18 cellular contexts compared by ENCODE assay signal in the genomic region with DNA sequence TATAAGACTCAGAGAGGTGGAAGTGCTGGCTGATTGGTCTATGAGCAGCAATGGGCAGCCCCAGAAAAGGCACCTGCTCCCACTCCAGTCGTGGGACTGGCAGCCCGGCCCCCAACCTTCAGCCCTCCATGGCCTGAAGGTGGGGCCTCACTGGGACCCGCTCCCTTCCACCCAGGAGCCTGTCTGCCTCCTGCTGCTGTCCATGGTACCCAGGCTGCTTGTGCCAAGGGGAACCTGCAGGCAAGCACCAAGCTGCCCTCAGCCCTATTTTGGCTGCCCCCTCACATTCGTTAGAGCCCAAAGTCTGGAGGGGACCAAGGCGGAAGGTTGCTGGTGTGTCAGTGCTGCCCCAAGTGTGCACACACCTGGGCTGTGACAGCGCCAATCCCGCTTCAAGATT.
DNase-seq lines count a peak whose midpoint lies in the region; FAIRE-seq and TF ChIP-seq lines count a peak whose summit lies in the region.
"Had no signal": no experiment of that assay in that cellular context is flagged by ENCODE, and none has a peak within 500 bp of the region (broad histone marks: within the 10 kb centered on the region; RNA-seq: fewer than 3 reads in every experiment).

No MANE protein-coding gene starts in this region.

- H3K18ac ChIP-seq in H1 (ENCODE audit: extremely low read depth, low read length), result no peak overlapping the region

- no peak overlapping the region for H4K8ac ChIP-seq in H1 (ENCODE audit: extremely low read depth, insufficient read depth, low read length)

- CTCF ChIA-PET in H1 (lab: Charles Lee; ENCODE audit: partially characterized antibody), result interaction anchor here (1.0 to 1.3 kb wide), 2 partner anchors 9 to 13 kb away, joined by 3 to 5 read pairs; no protein-coding TSS in a partner anchor

- TF ChIP-seq POLR2A in H1 (IDR thresholded peaks at IDR 0.05; ENCODE audit: control extremely low read depth in 1 of 2, low read depth in 2 of 2, low read length in 2 of 2), result no peak

- no peak overlapping the region for H3K9ac ChIP-seq in H1 (replicated peaks in 1 of 4; ENCODE audit: extremely low read depth in 1 of 4, low read depth in 3 of 4, low read length in 3 of 4)

- no peak overlapping the region for H2AK5ac ChIP-seq in H1 (ENCODE audit: low read depth, low read length)

- H3K4ac ChIP-seq in H1 (replicated peaks; ENCODE audit: insufficient read length, low read depth, low read length), result no peak overlapping the region

- no peak overlapping the region for H2BK20ac ChIP-seq in H1 (ENCODE audit: low read length)

- H4K5ac ChIP-seq in H1 (ENCODE audit: insufficient read length, low read depth, low read length), result no peak overlapping the region

- H3K27ac ChIP-seq in H1 (ENCODE audit: low read depth, low read length), result no peak overlapping the region
- no peak overlapping the region for H3K27ac ChIP-seq in dorsolateral prefrontal cortex
- H3K27ac ChIP-seq: WERI-Rb-1 had no signal

- POLR2A ChIA-PET in H1 (lab: Charles Lee; ENCODE audit: partially characterized antibody), result no interaction called here

- no peak overlapping the region for H3K4me2 ChIP-seq in H1 (ENCODE audit: insufficient read depth in 1 of 2, low read depth in 2 of 2, low read length in 2 of 2)

- no peak overlapping the region for H3K56ac ChIP-seq in H1 (replicated peaks; ENCODE audit: insufficient read length, low read depth, low read length)

- TF ChIP-seq RAD21 in H1 (IDR thresholded peaks at IDR 0.05 in 1 of 2, conservative IDR thresholded peaks at IDR 0.05 in 1 of 2; ENCODE audit: low read depth in 2 of 2, low read length in 2 of 2), result no peak

- no peak overlapping the region for H3K23ac ChIP-seq in H1 (ENCODE audit: insufficient read length)

- H3K23me2 ChIP-seq in H1 (ENCODE audit: low read depth, low read length), result no peaks in the 10 kb centered on the region

- no peaks in the 10 kb centered on the region for H3K9me3 ChIP-seq in H1 (ENCODE audit: insufficient read depth in 2 of 2, low read depth in 1 of 2, low read length in 1 of 2)
- H3K9me3 ChIP-seq: BE2C had no signal

- 89% methylated on average over 4 of the region's 7 CpGs; no CpG with 5 or more reads in 1 of the 2 experiments for WGBS in H1 (ENCODE audit: extremely low coverage in 1 of 2, insufficient coverage in 1 of 2, insufficient read length in 1 of 2, insufficient replicate concordance in 2 of 2, low coverage in 1 of 2, low lambda C conversion rate in 2 of 2, missing lambda C conversion rate in 1 of 2), 2 experiments

- H3K79me2 ChIP-seq in H1 (ENCODE audit: control insufficient read depth in 1 of 2, insufficient read depth in 2 of 2, low read length in 2 of 2), result no peaks in the 10 kb centered on the region

- intact Hi-C loops in dorsolateral prefrontal cortex (cut with DNase I), result no loop called here

- H3K4me1 ChIP-seq in H1 (replicated peaks in 1 of 4; ENCODE audit: control insufficient read depth in 3 of 4, insufficient read depth in 4 of 4, low read length in 3 of 4), result no peaks in the 10 kb centered on the region
- H3K4me1 ChIP-seq: BE2C had no signal

- no peak overlapping the region for H3K4me3 ChIP-seq in H1 (ENCODE audit: extremely low read depth in 1 of 4, insufficient read depth in 2 of 4, low read depth in 3 of 4, low read length in 4 of 4)
- H3K4me3 ChIP-seq in dorsolateral prefrontal cortex, result no peak overlapping the region

- no peaks in the 10 kb centered on the region for H3K36me3 ChIP-seq in H1 (ENCODE audit: control insufficient read depth in 2 of 4, insufficient read depth in 4 of 4, low read length in 3 of 4)
- H3K36me3 ChIP-seq: BE2C, WERI-Rb-1 had no signal

- H2BK12ac ChIP-seq in H1 (ENCODE audit: low read depth, low read length), result no peak overlapping the region

- H2BK5ac ChIP-seq in H1 (ENCODE audit: low read depth, low read length), result no peak overlapping the region

- no peaks in the 10 kb centered on the region for H3K79me1 ChIP-seq in H1 (ENCODE audit: low read depth, low read length)

- H2AFZ ChIP-seq in H1 (ENCODE audit: low read length), result no peak overlapping the region

- no peak overlapping the region for H2BK15ac ChIP-seq in H1 (ENCODE audit: low read length)

- FAIRE-seq in H1 (lab: Jason Lieb, UNC), result no peak
- FAIRE-seq: frontal cortex had no signal

- H3K27me3 ChIP-seq in H1 (replicated peaks in 1 of 4; ENCODE audit: control insufficient read depth in 3 of 4, extremely low read depth in 1 of 4, insufficient read depth in 3 of 4, low read length in 3 of 4) (no peaks in the 10 kb centered on the region), dorsolateral prefrontal cortex (no peaks in the 10 kb centered on the region)
- H3K27me3 ChIP-seq: BE2C had no signal

- TF ChIP-seq EP300 in H1 (IDR thresholded peaks at IDR 0.05; ENCODE audit: borderline replicate concordance in 1 of 2, low read depth in 2 of 2, low read length in 2 of 2), result no peak

- DNase-seq in EH (ENCODE audit: low read depth), result peak; percentile 42
- DNase-seq in H1 (ENCODE audit: low read depth in 1 of 2, low spot score in 2 of 2), result peak; percentile 9 to 55
- DNase-seq in myocyte (ENCODE audit: low read depth), result peak; percentile 9
- DNase-seq in dorsolateral prefrontal cortex, result no peak
- no peak for DNase-seq in kidney glomerular epithelial cell (lab: John Stamatoyannopoulos, UW)
- DNase-seq in HCEC 1CT, result no peak
- DNase-seq in activated CD4-positive, alpha-beta T cell treated with anti-CD3 and anti-CD28 coated beads for 48 hours, result no peak
- DNase-seq: BE2C; effector memory CD8-positive, alpha-beta T cell; KBM-7; NCI-H1436 treated with DMSO at 0.1 percent for 48 hours; NCI-H446 treated with DMSO at 0.1 percent for 48 hours; nucleus accumbens; OCI-M1; stimulated activated naive CD4-positive, alpha-beta T cell treated with Interleukin-2 at 50 U/mL for 16 hours; WERI-Rb-1 had no signal

- TF ChIP-seq CTCF in H1 (IDR thresholded peaks at IDR 0.05; ENCODE audit: control extremely low read depth in 1 of 3, insufficient read depth in 1 of 3, low read depth in 1 of 3, low read length in 3 of 3), result no peak
- TF ChIP-seq CTCF in dorsolateral prefrontal cortex (IDR thresholded peaks at IDR 0.05 in 54 of 56, conservative IDR thresholded peaks at IDR 0.05 in 2 of 56; ENCODE audit: low read depth in 1 of 56, partially characterized antibody in 56 of 56), result no peak

- no peak overlapping the region for H4K91ac ChIP-seq in H1 (replicated peaks; ENCODE audit: insufficient read length, low read length)

- no peak overlapping the region for H3K14ac ChIP-seq in H1 (ENCODE audit: insufficient read length)

- H4K20me1 ChIP-seq in H1 (replicated peaks in 1 of 2; ENCODE audit: control insufficient read depth in 1 of 2, insufficient read depth in 2 of 2, low read length in 2 of 2), result no peaks in the 10 kb centered on the region

- H2BK120ac ChIP-seq in H1 (replicated peaks; ENCODE audit: low read depth, low read length), result no peak overlapping the region

TF ChIP-seq in PFSK-1, 5 proteins besides CTCF, POLR2A, EP300 and RAD21 (continues in another document):
- TF ChIP-seq, protein P1, sequence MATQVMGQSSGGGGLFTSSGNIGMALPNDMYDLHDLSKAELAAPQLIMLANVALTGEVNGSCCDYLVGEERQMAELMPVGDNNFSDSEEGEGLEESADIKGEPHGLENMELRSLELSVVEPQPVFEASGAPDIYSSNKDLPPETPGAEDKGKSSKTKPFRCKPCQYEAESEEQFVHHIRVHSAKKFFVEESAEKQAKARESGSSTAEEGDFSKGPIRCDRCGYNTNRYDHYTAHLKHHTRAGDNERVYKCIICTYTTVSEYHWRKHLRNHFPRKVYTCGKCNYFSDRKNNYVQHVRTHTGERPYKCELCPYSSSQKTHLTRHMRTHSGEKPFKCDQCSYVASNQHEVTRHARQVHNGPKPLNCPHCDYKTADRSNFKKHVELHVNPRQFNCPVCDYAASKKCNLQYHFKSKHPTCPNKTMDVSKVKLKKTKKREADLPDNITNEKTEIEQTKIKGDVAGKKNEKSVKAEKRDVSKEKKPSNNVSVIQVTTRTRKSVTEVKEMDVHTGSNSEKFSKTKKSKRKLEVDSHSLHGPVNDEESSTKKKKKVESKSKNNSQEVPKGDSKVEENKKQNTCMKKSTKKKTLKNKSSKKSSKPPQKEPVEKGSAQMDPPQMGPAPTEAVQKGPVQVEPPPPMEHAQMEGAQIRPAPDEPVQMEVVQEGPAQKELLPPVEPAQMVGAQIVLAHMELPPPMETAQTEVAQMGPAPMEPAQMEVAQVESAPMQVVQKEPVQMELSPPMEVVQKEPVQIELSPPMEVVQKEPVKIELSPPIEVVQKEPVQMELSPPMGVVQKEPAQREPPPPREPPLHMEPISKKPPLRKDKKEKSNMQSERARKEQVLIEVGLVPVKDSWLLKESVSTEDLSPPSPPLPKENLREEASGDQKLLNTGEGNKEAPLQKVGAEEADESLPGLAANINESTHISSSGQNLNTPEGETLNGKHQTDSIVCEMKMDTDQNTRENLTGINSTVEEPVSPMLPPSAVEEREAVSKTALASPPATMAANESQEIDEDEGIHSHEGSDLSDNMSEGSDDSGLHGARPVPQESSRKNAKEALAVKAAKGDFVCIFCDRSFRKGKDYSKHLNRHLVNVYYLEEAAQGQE (IDR thresholded peaks at IDR 0.05; ENCODE audit: insufficient read depth in 1 of 2, low read depth in 2 of 2, low read length in 2 of 2), result peak; percentile 74 to 91

TF ChIP-seq in H1, 55 proteins besides CTCF, POLR2A, EP300 and RAD21 (continues in another document):
- no peak for TF ChIP-seq CHD1 (IDR thresholded peaks at IDR 0.05; ENCODE audit: low read depth, low read length)
- TF ChIP-seq NANOG (IDR thresholded peaks at IDR 0.05; ENCODE audit: insufficient read depth, low read depth, low read length, poor library complexity, severe bottlenecking), result no peak
- TF ChIP-seq PHF8 (conservative IDR thresholded peaks at IDR 0.05; ENCODE audit: low read depth, low read length), result no peak
- no peak for TF ChIP-seq EZH2 (IDR thresholded peaks at IDR 0.05; ENCODE audit: low read depth, low read length, severe bottlenecking)
- TF ChIP-seq SUZ12 (IDR thresholded peaks at IDR 0.05; ENCODE audit: low read length), result no peak

Comparison
In these comparisons a context has a peak if more than half of its experiments do, and no peak if none do; other contexts are left out.
1. DNase-seq: peak in EH (single experiment), H1 (2 of 2) and myocyte (single experiment); none in dorsolateral prefrontal cortex (0 of 10), kidney glomerular epithelial cell (single experiment), HCEC 1CT (single experiment) and activated CD4-positive, alpha-beta T cell treated with anti-CD3 and anti-CD28 coated beads for 48 hours (single experiment).